ENCODE assay signal across 12 cellular contexts in the genomic region with DNA sequence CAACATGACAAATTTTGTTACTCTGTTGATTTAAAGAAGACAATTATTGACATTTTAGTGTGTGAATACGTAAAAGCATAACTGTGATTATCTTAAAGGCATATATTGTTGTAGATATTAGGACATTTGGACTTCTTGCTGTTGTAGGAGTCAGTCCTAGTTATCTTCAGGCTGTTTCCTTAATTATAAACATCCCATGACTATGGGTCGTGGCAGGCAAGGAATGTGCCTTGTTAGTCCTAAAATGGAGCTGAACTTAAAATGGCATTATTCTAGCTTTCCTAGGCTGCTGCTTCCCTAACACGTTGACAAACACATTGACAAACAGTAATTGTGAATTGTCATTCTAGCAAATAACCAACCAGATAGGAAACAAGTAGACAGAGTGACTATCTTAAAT. TPM values are rescaled to one million over a fixed set of nuclear protein-coding genes. Genes with fewer than 3 reads are reported as not detected.
DNase-seq lines count a peak whose midpoint lies in the region; ATAC-seq and TF ChIP-seq lines count a peak whose summit lies in the region.
"Had no signal": no experiment of that assay in that cellular context is flagged by ENCODE, and none has a peak within 500 bp of the region (broad histone marks: within the 10 kb centered on the region; RNA-seq: fewer than 3 reads in every experiment).

No MANE protein-coding gene starts in this region.

- TF ChIP-seq POLR2A in gastrocnemius medialis (IDR thresholded peaks at IDR 0.05) (no peak), lower leg skin (IDR thresholded peaks at IDR 0.05) (no peak)

- intact Hi-C loops in gastrocnemius medialis (cut with DNase I; ENCODE audit: low total_unique reads): loop anchor here (5.0 kb wide), 1 partner anchor 105 kb away; no protein-coding TSS in a partner anchor
- intact Hi-C loops in lower leg skin (cut with DNase I; ENCODE audit: low total_unique reads): no loop called here

- no peaks in the 10 kb centered on the region for H3K9me3 Mint-ChIP-seq in activated CD8-positive, alpha-beta memory T cell treated with anti-CD3 and anti-CD28 coated beads, Interleukin-2, amount 10 ng/mL, durations not matched to agents 7 days and 5 days (ENCODE audit: low read depth)
- no peaks in the 10 kb centered on the region for H3K9me3 Mint-ChIP-seq in endodermal cell

- in situ Hi-C loops in gastrocnemius medialis (cut with MboI; ENCODE audit: low sequenced_read_pairs in 4 of 4): loop anchor here in 1 of 4 donors (5.0 to 25.0 kb wide), 3 partner anchors 80 to 480 kb away; a partner anchor contains a TSS

- H3K36me3 Mint-ChIP-seq in activated CD8-positive, alpha-beta memory T cell treated with anti-CD3 and anti-CD28 coated beads, Interleukin-2, amount 10 ng/mL, durations not matched to agents 7 days and 5 days: peaks cover 2% of the 10 kb centered on the region
- H3K36me3 Mint-ChIP-seq in endodermal cell (ENCODE audit: low read depth): no peaks in the 10 kb centered on the region

- H3K4me1 ChIP-seq in endodermal cell (ENCODE audit: control insufficient read depth, insufficient read depth, low read length) (no peaks in the 10 kb centered on the region), gastrocnemius medialis (peaks cover 4 to 10% of the 10 kb centered on the region in 2 donors)

- no peak overlapping the region for H3K9ac ChIP-seq in endodermal cell (ENCODE audit: extremely low read depth, low read length, poor library complexity, severe bottlenecking)

- H3K9me3 ChIP-seq in endodermal cell (ENCODE audit: control insufficient read depth, low read length): no peaks in the 10 kb centered on the region
- no peaks in the 10 kb centered on the region for H3K9me3 ChIP-seq in gastrocnemius medialis
- H3K9me3 ChIP-seq: transverse colon had no signal

- DNase-seq in activated CD8-positive, alpha-beta memory T cell treated with anti-CD3 and anti-CD28 coated beads, Interleukin-2, amount 10 ng/mL, durations not matched to agents 7 days and 5 days: no peak
- no peak for DNase-seq in activated CD8-positive, alpha-beta memory T cell treated with anti-CD3 and anti-CD28 coated beads, Interleukin-2, amount 50 U/mL, for 48 hours
- peak; percentile 22 for DNase-seq in RPMI7951 (ENCODE audit: low read depth)
- no peak for DNase-seq in endodermal cell
- DNase-seq in gastrocnemius medialis: no peak
- DNase-seq in lower leg skin (ENCODE audit: low spot score in 2 of 2): no peak
- DNase-seq in retina: no peak
- no peak for DNase-seq in mucosa of gallbladder (ENCODE audit: low spot score)
- DNase-seq: activated CD8-positive, alpha-beta memory T cell treated with anti-CD3 and anti-CD28 coated beads, Interleukin-2, amount 50 U/mL, for 4 hours; central memory CD4-positive, alpha-beta T cell; transverse colon had no signal

- no peak for TF ChIP-seq CTCF in endodermal cell (conservative IDR thresholded peaks at IDR 0.05)
- TF ChIP-seq CTCF in gastrocnemius medialis (IDR thresholded peaks at IDR 0.05 in 4 of 5, conservative IDR thresholded peaks at IDR 0.05 in 1 of 5): no peak
- TF ChIP-seq CTCF in lower leg skin (IDR thresholded peaks at IDR 0.05): no peak

- H3K4me3 ChIP-seq in endodermal cell (ENCODE audit: low read length) (no peak overlapping the region), gastrocnemius medialis (no peak overlapping the region), lower leg skin (ENCODE audit: low read depth, poor library complexity, severe bottlenecking) (no peak overlapping the region)

- CTCF ChIA-PET in activated CD8-positive, alpha-beta memory T cell treated with anti-CD3 and anti-CD28 coated beads, Interleukin-2, amount 10 ng/mL, durations not matched to agents 7 days and 5 days (lab: Charles Lee): interaction anchor here (0.6 to 3.2 kb wide), 8 partner anchors 11 to 365 kb away, joined by 3 to 26 read pairs (median 4); a partner anchor contains a TSS

- peaks cover 38% of the 10 kb centered on the region for H3K4me1 Mint-ChIP-seq in activated CD8-positive, alpha-beta memory T cell treated with anti-CD3 and anti-CD28 coated beads, Interleukin-2, amount 10 ng/mL, durations not matched to agents 7 days and 5 days
- H3K4me1 Mint-ChIP-seq in endodermal cell: peaks cover 28% of the 10 kb centered on the region

- peak overlapping the region; percentile 93 for H3K27ac Mint-ChIP-seq in activated CD8-positive, alpha-beta memory T cell treated with anti-CD3 and anti-CD28 coated beads, Interleukin-2, amount 10 ng/mL, durations not matched to agents 7 days and 5 days
- no peak overlapping the region for H3K27ac Mint-ChIP-seq in endodermal cell

- no peak overlapping the region for H3K27ac ChIP-seq in endodermal cell (ENCODE audit: low read depth, low read length)
- peak overlapping the region in 3 of 4 donors; percentile 44 to 97 (median 95) for H3K27ac ChIP-seq in gastrocnemius medialis

- WGBS in endodermal cell (ENCODE audit: insufficient coverage in 1 of 2, insufficient read length in 1 of 2), 2 experiments: 88 to 100% methylated on average over 3 of the region's 3 CpGs
- WGBS in lower leg skin, 2 donors: 81 to 83% methylated on average over 3 of the region's 3 CpGs

- peak overlapping the region; percentile 80 for H3K4me3 Mint-ChIP-seq in activated CD8-positive, alpha-beta memory T cell treated with anti-CD3 and anti-CD28 coated beads, Interleukin-2, amount 10 ng/mL, durations not matched to agents 7 days and 5 days
- peak overlapping the region; percentile 72 for H3K4me3 Mint-ChIP-seq in endodermal cell

- no peak for ATAC-seq in activated CD8-positive, alpha-beta memory T cell treated with anti-CD3 and anti-CD28 coated beads, Interleukin-2, amount 10 ng/mL, durations not matched to agents 7 days and 5 days
- ATAC-seq in gastrocnemius medialis: no peak
- ATAC-seq: esophagus mucosa had no signal

- H3K36me3 ChIP-seq in endodermal cell (ENCODE audit: control insufficient read depth, insufficient read depth, low read length) (no peaks in the 10 kb centered on the region), gastrocnemius medialis (no peaks in the 10 kb centered on the region)
- H3K36me3 ChIP-seq: transverse colon had no signal

- peaks cover 8% of the 10 kb centered on the region for H3K27me3 Mint-ChIP-seq in activated CD8-positive, alpha-beta memory T cell treated with anti-CD3 and anti-CD28 coated beads, Interleukin-2, amount 10 ng/mL, durations not matched to agents 7 days and 5 days
- H3K27me3 Mint-ChIP-seq in endodermal cell (ENCODE audit: insufficient read depth): peaks cover 16% of the 10 kb centered on the region

- peaks cover 17% of the 10 kb centered on the region for H3K27me3 ChIP-seq in endodermal cell (ENCODE audit: control insufficient read depth, insufficient read depth, low read length, poor library complexity, severe bottlenecking)
- H3K27me3 ChIP-seq in gastrocnemius medialis: no peaks in the 10 kb centered on the region
- H3K27me3 ChIP-seq: transverse colon had no signal

RNA-seq across cellular contexts. Expression of a gene that starts 4.4 kb away (rescaled TPM):
- 10 to 100 TPM; 12.4 to 14.2 TPM for total RNA-seq in activated CD8-positive, alpha-beta memory T cell treated with anti-CD3 and anti-CD28 coated beads, Interleukin-2, amount 10 ng/mL, durations not matched to agents 7 days and 5 days
- 48.0 and 59.1 TPM in 2 replicates for total RNA-seq in RPMI7951 (2014; rRNA removed; shearing (Covaris generic))
- total RNA-seq in endodermal cell: 100 to 1,000 TPM; 111 to 114 TPM
- 72.9 TPM for polyA plus RNA-seq in endodermal cell (2013, experiment 1 of 2)
- polyA plus RNA-seq in endodermal cell (2013, experiment 2 of 2): 82.6 TPM
- total RNA-seq in gastrocnemius medialis: 10 to 100 TPM in 3 of 4 donors, 1 to 10 TPM in 1; 9.2 to 15.7 (median 11.7) TPM
- total RNA-seq in lower leg skin: 10 to 100 TPM; 24.9 to 54.6 (median 30.9) TPM
- total RNA-seq in mucosa of gallbladder: 137 TPM
